1 cellular context compared by ENCODE assay signal in genomic region chr5:32443145-32443540, GRCh38.
TF ChIP-seq lines count a peak whose summit lies in the region.

No MANE protein-coding gene starts in this region.

TF ChIP-seq in HEK293, 187 proteins besides CTCF, POLR2A, EP300 and RAD21 (continued from another document):
- no peak for TF ChIP-seq AEBP2 (tag by site-specific recombination; IDR thresholded peaks at IDR 0.05; ENCODE audit: borderline replicate concordance)
